ENCODE assay signal across 18 cellular contexts in genomic region chr11:68480193-68480592, GRCh38. TPM values are rescaled to one million over a fixed set of nuclear protein-coding genes. Genes with fewer than 3 reads are reported as not detected.
DNase-seq lines count a peak whose midpoint lies in the region; ATAC-seq, FAIRE-seq and TF ChIP-seq lines count a peak whose summit lies in the region.
"Had no signal": no experiment of that assay in that cellular context is flagged by ENCODE, and none has a peak within 500 bp of the region (broad histone marks: within the 10 kb centered on the region; RNA-seq: fewer than 3 reads in every experiment).

No MANE protein-coding gene starts in this region.

- H3K27me3 Mint-ChIP-seq in activated naive CD8-positive, alpha-beta T cell: no peaks in the 10 kb centered on the region
- H3K27me3 Mint-ChIP-seq in activated naive CD8-positive, alpha-beta T cell treated with anti-CD3 and anti-CD28 coated beads for 36 hours: no peaks in the 10 kb centered on the region

- intact Hi-C loops in gastrocnemius medialis (cut with DNase I; ENCODE audit: low total_unique reads): no loop called here

- H3K4me3 Mint-ChIP-seq in activated naive CD8-positive, alpha-beta T cell: no peak overlapping the region
- H3K4me3 Mint-ChIP-seq in activated naive CD8-positive, alpha-beta T cell treated with anti-CD3 and anti-CD28 coated beads for 36 hours: no peak overlapping the region

- no peaks in the 10 kb centered on the region for H3K9me3 Mint-ChIP-seq in activated naive CD8-positive, alpha-beta T cell (ENCODE audit: low read depth)
- peaks cover 10% of the 10 kb centered on the region for H3K9me3 Mint-ChIP-seq in activated naive CD8-positive, alpha-beta T cell treated with anti-CD3 and anti-CD28 coated beads for 36 hours

- FAIRE-seq in small intestine (lab: Jason Lieb, UNC): no peak
- FAIRE-seq: A549, D721Med, GM12892, GM18507, RCC 7860 had no signal

- H3K4me1 Mint-ChIP-seq in activated naive CD8-positive, alpha-beta T cell (ENCODE audit: low read depth): peaks cover 74% of the 10 kb centered on the region
- H3K4me1 Mint-ChIP-seq in activated naive CD8-positive, alpha-beta T cell treated with anti-CD3 and anti-CD28 coated beads for 36 hours: peaks cover 54% of the 10 kb centered on the region

- no peak for TF ChIP-seq CTCF in LNCaP clone FGC (IDR thresholded peaks at IDR 0.05; ENCODE audit: control insufficient read depth, extremely low read depth, insufficient read depth)
- TF ChIP-seq CTCF in gastrocnemius medialis (IDR thresholded peaks at IDR 0.05 in 4 of 5, conservative IDR thresholded peaks at IDR 0.05 in 1 of 5): no peak

- peak overlapping the region; percentile 38 for H3K27ac Mint-ChIP-seq in activated naive CD8-positive, alpha-beta T cell
- no peak overlapping the region for H3K27ac Mint-ChIP-seq in activated naive CD8-positive, alpha-beta T cell treated with anti-CD3 and anti-CD28 coated beads for 36 hours

- H3K4me3 ChIP-seq in LNCaP clone FGC (ENCODE audit: low read depth, low read length) (no peak overlapping the region), gastrocnemius medialis (no peak overlapping the region), small intestine (ENCODE audit: low read depth in 1 of 2, low read length in 2 of 2) (no peak overlapping the region)
- H3K4me3 ChIP-seq: A549 had no signal

- no peak for TF ChIP-seq POLR2A in gastrocnemius medialis (IDR thresholded peaks at IDR 0.05)

- H3K36me3 Mint-ChIP-seq in activated naive CD8-positive, alpha-beta T cell: peaks cover 13% of the 10 kb centered on the region
- H3K36me3 Mint-ChIP-seq in activated naive CD8-positive, alpha-beta T cell treated with anti-CD3 and anti-CD28 coated beads for 36 hours: peaks cover 58% of the 10 kb centered on the region

- ATAC-seq in left lobe of liver (peak; percentile 85), gastrocnemius medialis (no peak), GM21526 (IDR thresholded peaks at IDR 0.05; ENCODE audit: low FRiP score, unreplicated experiment) (no peak)
- ATAC-seq: Right ventricle myocardium inferior had no signal

- H3K27ac ChIP-seq in gastrocnemius medialis: peak overlapping the region; percentile 63 to 87 (median 74)
- H3K27ac ChIP-seq in small intestine (ENCODE audit: low read depth in 1 of 2, low read length in 1 of 2): no peak overlapping the region
- no peak overlapping the region for H3K27ac ChIP-seq in caudate nucleus (ENCODE audit: low read depth, low read length)
- H3K27ac ChIP-seq: A549 had no signal

- no peaks in the 10 kb centered on the region for H3K9me3 ChIP-seq in gastrocnemius medialis
- H3K9me3 ChIP-seq in small intestine (ENCODE audit: control insufficient read depth, low read depth): no peaks in the 10 kb centered on the region

- in situ Hi-C loops in gastrocnemius medialis (cut with MboI; ENCODE audit: low sequenced_read_pairs in 4 of 4): no loop called here

- no peaks in the 10 kb centered on the region for H3K27me3 ChIP-seq in gastrocnemius medialis
- no peaks in the 10 kb centered on the region for H3K27me3 ChIP-seq in small intestine (ENCODE audit: control insufficient read depth in 2 of 2, insufficient read depth in 2 of 2, low read length in 2 of 2)

- WGBS in small intestine, 3 donors: 77 to 90% (median 89%) methylated on average over 2 of the region's 2 CpGs

- H3K4me1 ChIP-seq in gastrocnemius medialis (peaks cover 38 to 55% of the 10 kb centered on the region in 2 donors), small intestine (ENCODE audit: control insufficient read depth in 2 of 2, insufficient read depth in 1 of 2, low read depth in 1 of 2, low read length in 1 of 2) (peaks cover 3 to 5% of the 10 kb centered on the region in 2 donors)

- H3K36me3 ChIP-seq in gastrocnemius medialis (no peaks in the 10 kb centered on the region), small intestine (ENCODE audit: control insufficient read depth in 2 of 2, insufficient read depth in 2 of 2, low read length in 2 of 2) (no peaks in the 10 kb centered on the region)

- no peak for DNase-seq in activated naive CD8-positive, alpha-beta T cell treated with anti-CD3 and anti-CD28 coated beads for 36 hours
- peak; percentile 64 for DNase-seq in LNCaP clone FGC (ENCODE audit: low read depth)
- no peak for DNase-seq in left lobe of liver (ENCODE audit: low spot score)
- DNase-seq in gastrocnemius medialis: no peak
- DNase-seq in small intestine: no peak
- DNase-seq in caudate nucleus (lab: John Stamatoyannopoulos, UW): no peak
- DNase-seq: GOT3; NCI-H1105; NCI-H2081 treated with DMSO at 0.1 percent for 48 hours; NK-92 treated with Interleukin-12 subunit alpha and Interleukin-12 subunit beta, amount 100 ng/mL, for 24 hours had no signal

RNA-seq across cellular contexts. Expression of gene PPP6R3, which starts 19.6 kb away (rescaled TPM):
- total RNA-seq in activated naive CD8-positive, alpha-beta T cell treated with anti-CD3 and anti-CD28 coated beads for 36 hours: 100 to 1,000 TPM; 122 to 123 TPM
- 35.1 TPM for total RNA-seq in left lobe of liver
- 100 to 1,000 TPM in 3 of 4 donors, 10 to 100 TPM in 1; 77.3 to 196 (median 133) TPM for total RNA-seq in gastrocnemius medialis
- polyA plus RNA-seq in small intestine: 10 to 100 TPM; 30.5 to 39.4 (median 38.7) TPM

Comparison
In these comparisons a context has a peak if more than half of its experiments do, and no peak if none do; other contexts are left out.
1. H3K27ac ChIP-seq: peak in gastrocnemius medialis (4 of 4); none in small intestine (0 of 2) and caudate nucleus (single experiment).